18 cellular contexts compared by ENCODE assay signal in genomic region chr6:132651062-132651461, GRCh38. TPM values are rescaled to one million over a fixed set of nuclear protein-coding genes. Genes with fewer than 3 reads are reported as not detected.
DNase-seq lines count a peak whose midpoint lies in the region; ATAC-seq and TF ChIP-seq lines count a peak whose summit lies in the region.
"Had no signal": no experiment of that assay in that cellular context is flagged by ENCODE, and none has a peak within 500 bp of the region (broad histone marks: within the 10 kb centered on the region; RNA-seq: fewer than 3 reads in every experiment).

No MANE protein-coding gene starts in this region.

- POLR2A ChIA-PET in naive thymus-derived CD4-positive, alpha-beta T cell (lab: Charles Lee), result no interaction called here

- H3K36me3 Mint-ChIP-seq in naive thymus-derived CD4-positive, alpha-beta T cell, result no peaks in the 10 kb centered on the region
- no peaks in the 10 kb centered on the region for H3K36me3 Mint-ChIP-seq in activated naive CD4-positive, alpha-beta T cell treated with anti-CD3 and anti-CD28 coated beads, Interleukin-2, amount 50 U/mL, for 72 hours

- no peak overlapping the region for H3K4me3 Mint-ChIP-seq in naive thymus-derived CD4-positive, alpha-beta T cell
- H3K4me3 Mint-ChIP-seq: stimulated activated naive CD8-positive, alpha-beta T cell treated with anti-CD3 and anti-CD28 coated beads, Interleukin-15, Interleukin-2, amounts not matched to agents 100 ng/mL and 50 ng/mL, for 24 hours had no signal

- no peaks in the 10 kb centered on the region for H4K20me1 ChIP-seq in OCI-LY3 (ENCODE audit: insufficient read depth, low read length)
- H4K20me1 ChIP-seq: BLaER1 had no signal

- no peaks in the 10 kb centered on the region for H3K79me2 ChIP-seq in OCI-LY3 (ENCODE audit: low read length)

- intact Hi-C loops in naive thymus-derived CD4-positive, alpha-beta T cell (cut with micrococcal nuclease), result no loop called here

- CTCF ChIA-PET in naive thymus-derived CD4-positive, alpha-beta T cell (lab: Charles Lee), result no interaction called here

- peaks cover 0 to 22% (median 0%) of the 10 kb centered on the region in 5 donors for H3K27me3 Mint-ChIP-seq in naive thymus-derived CD4-positive, alpha-beta T cell
- H3K27me3 Mint-ChIP-seq: stimulated activated naive CD8-positive, alpha-beta T cell treated with anti-CD3 and anti-CD28 coated beads, Interleukin-15, Interleukin-2, amounts not matched to agents 100 ng/mL and 50 ng/mL, for 24 hours had no signal

- peaks cover 46% of the 10 kb centered on the region for H3K4me1 ChIP-seq in OCI-LY3 (ENCODE audit: low read length)
- H3K4me1 ChIP-seq in naive thymus-derived CD4-positive, alpha-beta T cell (ENCODE audit: control insufficient read depth in 2 of 2, insufficient read depth in 2 of 2, low read length in 2 of 2), result peaks cover 0 to 9% of the 10 kb centered on the region in 2 donors
- H3K4me1 ChIP-seq: BLaER1, SJSA1 had no signal

- H3K27ac ChIP-seq in OCI-LY3 (ENCODE audit: low read length), result peak overlapping the region; percentile 61
- no peak overlapping the region for H3K27ac ChIP-seq in naive thymus-derived CD4-positive, alpha-beta T cell (ENCODE audit: low read depth, low read length)
- H3K27ac ChIP-seq: BLaER1, SJSA1 had no signal

- no peak overlapping the region for H3K27ac Mint-ChIP-seq in naive thymus-derived CD4-positive, alpha-beta T cell
- H3K27ac Mint-ChIP-seq in activated naive CD4-positive, alpha-beta T cell treated with anti-CD3 and anti-CD28 coated beads, Interleukin-2, amount 50 U/mL, for 72 hours, result no peak overlapping the region
- H3K27ac Mint-ChIP-seq: stimulated activated naive CD8-positive, alpha-beta T cell treated with anti-CD3 and anti-CD28 coated beads, Interleukin-15, Interleukin-2, amounts not matched to agents 100 ng/mL and 50 ng/mL, for 24 hours had no signal

- H3K4me1 Mint-ChIP-seq in naive thymus-derived CD4-positive, alpha-beta T cell, result peaks cover 0 to 4% (median 0%) of the 10 kb centered on the region in 7 donors

- ATAC-seq in GM19351 (IDR thresholded peaks at IDR 0.05; ENCODE audit: unreplicated experiment) (peak; percentile 64), HG02870 (IDR thresholded peaks at IDR 0.05; ENCODE audit: unreplicated experiment) (peak; percentile 68), GM21528 (IDR thresholded peaks at IDR 0.05; ENCODE audit: low FRiP score, unreplicated experiment) (no peak)
- peak; percentile 46 for ATAC-seq in naive thymus-derived CD4-positive, alpha-beta T cell
- no peak for ATAC-seq in activated naive CD4-positive, alpha-beta T cell treated with anti-CD3 and anti-CD28 coated beads, Interleukin-2, amount 50 U/mL, for 72 hours

- DNase-seq in naive thymus-derived CD4-positive, alpha-beta T cell, result no peak
- DNase-seq in ecto neural progenitor cell (ENCODE audit: low spot score), result no peak
- DNase-seq in activated naive CD4-positive, alpha-beta T cell treated with anti-CD3 and anti-CD28 coated beads, Interleukin-2, amount 50 U/mL, for 72 hours (ENCODE audit: low spot score in 2 of 2), result no peak
- no peak for DNase-seq in SK-N-DZ (ENCODE audit: low spot score)
- DNase-seq: activated naive CD4-positive, alpha-beta T cell treated with Interleukin-2 at 50 U/mL for 16 hours; NCI-H1930; NCI-H82 had no signal

- no peak overlapping the region for H3K9ac ChIP-seq in OCI-LY3 (ENCODE audit: low read length)
- H3K9ac ChIP-seq: BLaER1 had no signal

- H2AFZ ChIP-seq in OCI-LY3 (ENCODE audit: low read depth, low read length), result no peak overlapping the region

- H3K9me3 Mint-ChIP-seq in naive thymus-derived CD4-positive, alpha-beta T cell, result no peaks in the 10 kb centered on the region
- no peaks in the 10 kb centered on the region for H3K9me3 Mint-ChIP-seq in activated naive CD4-positive, alpha-beta T cell treated with anti-CD3 and anti-CD28 coated beads, Interleukin-2, amount 50 U/mL, for 72 hours
- H3K9me3 Mint-ChIP-seq: stimulated activated naive CD8-positive, alpha-beta T cell treated with anti-CD3 and anti-CD28 coated beads, Interleukin-15, Interleukin-2, amounts not matched to agents 100 ng/mL and 50 ng/mL, for 24 hours had no signal

- H3K27me3 ChIP-seq in OCI-LY3 (ENCODE audit: low read depth, low read length), result peaks cover 3% of the 10 kb centered on the region; the same call in 1 of the 2 replicates
- no peaks in the 10 kb centered on the region for H3K27me3 ChIP-seq in naive thymus-derived CD4-positive, alpha-beta T cell (ENCODE audit: control insufficient read depth in 2 of 2, insufficient read depth in 2 of 2, low read length in 2 of 2)

- H3K9me3 ChIP-seq in OCI-LY3 (ENCODE audit: insufficient read depth, low read length), result peaks cover 6% of the 10 kb centered on the region; the same call in 1 of the 2 replicates
- H3K9me3 ChIP-seq in naive thymus-derived CD4-positive, alpha-beta T cell (ENCODE audit: control insufficient read depth in 2 of 3, low read length in 3 of 3), result no peaks in the 10 kb centered on the region
- H3K9me3 ChIP-seq: BLaER1, SJSA1 had no signal

- no peak overlapping the region for H3K4me3 ChIP-seq in OCI-LY3 (ENCODE audit: low read length)
- H3K4me3 ChIP-seq in naive thymus-derived CD4-positive, alpha-beta T cell (ENCODE audit: low read length), result no peak overlapping the region
- H3K4me3 ChIP-seq: BLaER1, SJSA1 had no signal

- peaks cover 5% of the 10 kb centered on the region for H3K36me3 ChIP-seq in OCI-LY3 (replicated peaks; ENCODE audit: low read depth, low read length)
- no peaks in the 10 kb centered on the region for H3K36me3 ChIP-seq in naive thymus-derived CD4-positive, alpha-beta T cell (ENCODE audit: control insufficient read depth in 2 of 3, insufficient read depth in 3 of 3, low read length in 3 of 3)
- H3K36me3 ChIP-seq: BLaER1, SJSA1 had no signal

- H3K4me2 ChIP-seq in OCI-LY3 (ENCODE audit: low read length), result peak overlapping the region; percentile 62
- H3K4me2 ChIP-seq: BLaER1 had no signal

- no peak for TF ChIP-seq CTCF in OCI-LY3 (IDR thresholded peaks at IDR 0.05; ENCODE audit: low read depth, low read length)

RNA-seq across cellular contexts. Expression of gene TAAR1, which starts 7.9 kb away (rescaled TPM):
- not detected for total RNA-seq in naive thymus-derived CD4-positive, alpha-beta T cell
- polyA plus RNA-seq in naive thymus-derived CD4-positive, alpha-beta T cell, result not detected
- total RNA-seq in activated naive CD4-positive, alpha-beta T cell treated with anti-CD3 and anti-CD28 coated beads, Interleukin-2, amount 50 U/mL, for 72 hours, result not detected
- polyA plus RNA-seq in SK-N-DZ (2014; cell fraction: cytosol; rRNA removed), result not detected in 2 replicates
- polyA plus RNA-seq in SK-N-DZ (2014; cell fraction: nucleus; rRNA removed), result not detected in 2 replicates
- total RNA-seq: Daoy, dermis microvascular lymphatic vessel endothelial cell, LHCN-M2, mesenteric fat pad, SJSA1 had no signal

RNA-seq across cellular contexts. Expression of gene TAAR2, which starts 27.0 kb away (rescaled TPM):
- not detected for total RNA-seq in naive thymus-derived CD4-positive, alpha-beta T cell
- polyA plus RNA-seq in naive thymus-derived CD4-positive, alpha-beta T cell, result not detected
- total RNA-seq in activated naive CD4-positive, alpha-beta T cell treated with anti-CD3 and anti-CD28 coated beads, Interleukin-2, amount 50 U/mL, for 72 hours, result not detected
- polyA plus RNA-seq in SK-N-DZ (2014; cell fraction: cytosol; rRNA removed), result not detected in 2 replicates
- not detected in 2 replicates for polyA plus RNA-seq in SK-N-DZ (2014; cell fraction: nucleus; rRNA removed)
- total RNA-seq: Daoy, dermis microvascular lymphatic vessel endothelial cell, LHCN-M2, mesenteric fat pad, SJSA1 had no signal

Comparison
In these comparisons a context has a peak if more than half of its experiments do, and no peak if none do; other contexts are left out.
1. ATAC-seq: peak in GM19351 (single experiment), HG02870 (single experiment) and naive thymus-derived CD4-positive, alpha-beta T cell (single experiment); none in activated naive CD4-positive, alpha-beta T cell treated with anti-CD3 and anti-CD28 coated beads, Interleukin-2, amount 50 U/mL, for 72 hours (0 of 2) and GM21528 (single experiment).